26 cellular contexts compared by ENCODE assay signal in the genomic region with DNA sequence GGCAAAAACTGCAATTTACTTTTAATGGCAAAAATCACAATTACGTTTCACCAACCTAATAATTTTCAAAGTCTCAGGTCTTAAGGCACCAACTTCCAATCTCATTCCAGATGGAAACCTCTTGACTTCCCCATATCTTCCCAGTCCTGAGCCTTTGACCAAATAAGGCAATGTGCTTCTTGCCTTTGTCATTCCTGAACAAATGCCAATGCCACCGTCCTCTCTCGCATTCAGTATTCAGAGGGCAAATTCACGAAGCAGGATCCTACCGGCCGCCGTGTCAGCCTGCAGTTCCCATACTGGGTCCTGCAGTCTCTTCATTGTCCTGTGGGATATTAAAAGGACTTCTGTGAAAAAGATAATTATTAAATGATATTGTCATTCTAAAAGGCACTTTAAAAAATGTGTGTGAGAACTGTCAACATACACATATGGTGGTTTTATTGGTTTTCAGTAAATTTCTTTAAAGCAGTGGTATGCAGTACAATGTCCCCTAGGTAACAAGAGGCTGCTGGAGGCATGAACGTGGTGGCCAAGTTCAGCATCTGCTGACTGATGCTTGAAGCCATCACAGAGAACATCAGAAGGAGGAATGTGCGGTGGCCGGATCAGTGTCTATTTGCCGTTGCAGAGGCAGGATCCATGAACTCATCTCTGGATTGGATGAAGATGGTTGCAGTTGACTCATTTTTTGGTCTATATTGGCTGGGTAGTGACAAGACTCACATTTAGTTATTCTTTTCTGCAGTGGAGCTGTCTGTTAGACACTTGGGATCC.
"Had no signal": no experiment of that assay in that cellular context is flagged by ENCODE, and none has a peak within 500 bp of the region (broad histone marks: within the 10 kb centered on the region; RNA-seq: fewer than 3 reads in every experiment).

No MANE protein-coding gene starts in this region.

- H3K9me3 ChIP-seq: lower lobe of right lung, tibial artery had no signal

- H3K27ac Mint-ChIP-seq: activated B cell treated with CpG ODN at 0.5 μM for 24 hours; activated CD4-positive, alpha-beta T cell treated with anti-CD3 and anti-CD28 coated beads for 36 hours; activated naive CD4-positive, alpha-beta T cell treated with anti-CD3 and anti-CD28 coated beads, Interleukin-2, amount 50 U/mL, for 72 hours; activated T-cell treated with anti-CD3 and anti-CD28 coated beads, Interleukin-2, amount 50 U/mL, for 24 hours; activated T-helper 17 cell treated with anti-CD3 and anti-CD28 coated beads, Interleukin-2, amount 50 U/mL, for 72 hours; brain; naive thymus-derived CD8-positive, alpha-beta T cell; neural progenitor cell; progenitor cell of endocrine pancreas; stimulated activated naive CD8-positive, alpha-beta T cell treated with anti-CD3 and anti-CD28 coated beads, Interleukin-15, Interleukin-2, amounts not matched to agents 100 ng/mL and 50 ng/mL, for 24 hours had no signal

- ATAC-seq: activated CD4-positive, alpha-beta T cell treated with anti-CD3 and anti-CD28 coated beads for 36 hours; activated naive CD4-positive, alpha-beta T cell treated with anti-CD3 and anti-CD28 coated beads, Interleukin-2, amount 50 U/mL, for 72 hours; activated T-helper 17 cell treated with anti-CD3 and anti-CD28 coated beads, Interleukin-2, amount 50 U/mL, for 72 hours; lower lobe of right lung; naive thymus-derived CD8-positive, alpha-beta T cell had no signal

- H3K4me2 ChIP-seq: neural progenitor cell had no signal

- H3K27ac ChIP-seq: lower lobe of right lung, neural progenitor cell, tibial artery had no signal

- H3K36me3 Mint-ChIP-seq: activated naive CD4-positive, alpha-beta T cell treated with anti-CD3 and anti-CD28 coated beads, Interleukin-2, amount 50 U/mL, for 72 hours; brain; neural progenitor cell had no signal

- H3K27me3 ChIP-seq: neural progenitor cell, tibial artery had no signal

- DNase-seq: activated B cell treated with CpG ODN at 0.5 μM for 24 hours; activated CD4-positive, alpha-beta T cell treated with anti-CD3 and anti-CD28 coated beads for 36 hours; activated CD4-positive, alpha-beta T cell treated with anti-CD3 and anti-CD28 coated beads, Interleukin-2, amount 50 U/mL, for 4 hours; activated CD8-positive, alpha-beta memory T cell treated with anti-CD3 and anti-CD28 coated beads for 24 hours; activated CD8-positive, alpha-beta memory T cell treated with anti-CD3 and anti-CD28 coated beads, Interleukin-2, amount 50 U/mL, for 4 hours; activated T-cell treated with anti-CD3 and anti-CD28 coated beads, Interleukin-2, amount 50 U/mL, for 24 hours; aorta; caudate nucleus; dermis blood vessel endothelial cell; effector memory CD4-positive, alpha-beta T cell; foreskin melanocyte; lower lobe of right lung; naive thymus-derived CD8-positive, alpha-beta T cell; retina; stimulated activated CD4-positive, alpha-beta T cell treated with anti-CD3 and anti-CD28 coated beads, Interleukin-12 subunit alpha, Interleukin-12 subunit beta, amount 100 ng/mL, for 4 hours; stimulated activated CD4-positive, alpha-beta T cell treated with anti-CD3 and anti-CD28 coated beads, Interleukin-4, amount 100 ng/mL, for 4 hours; substantia nigra; T-helper 9 cell; tibial artery had no signal

- H3K9ac ChIP-seq: neural progenitor cell had no signal

- H3K4me1 ChIP-seq: lower lobe of right lung, neural progenitor cell, tibial artery had no signal

- H3K4me1 Mint-ChIP-seq: activated B cell treated with CpG ODN at 0.5 μM for 24 hours; activated CD4-positive, alpha-beta T cell treated with anti-CD3 and anti-CD28 coated beads for 36 hours; activated T-helper 17 cell treated with anti-CD3 and anti-CD28 coated beads, Interleukin-2, amount 50 U/mL, for 72 hours; brain; naive thymus-derived CD8-positive, alpha-beta T cell; neural progenitor cell had no signal

- H2AFZ ChIP-seq: neural progenitor cell had no signal

- H3K4me3 Mint-ChIP-seq: activated B cell treated with CpG ODN at 0.5 μM for 24 hours; activated CD4-positive, alpha-beta T cell treated with anti-CD3 and anti-CD28 coated beads for 36 hours; activated T-cell treated with anti-CD3 and anti-CD28 coated beads, Interleukin-2, amount 50 U/mL, for 24 hours; activated T-helper 17 cell treated with anti-CD3 and anti-CD28 coated beads, Interleukin-2, amount 50 U/mL, for 72 hours; brain; naive thymus-derived CD8-positive, alpha-beta T cell; neural progenitor cell; stimulated activated naive CD8-positive, alpha-beta T cell treated with anti-CD3 and anti-CD28 coated beads, Interleukin-15, Interleukin-2, amounts not matched to agents 100 ng/mL and 50 ng/mL, for 24 hours had no signal

- H3K36me3 ChIP-seq: lower lobe of right lung, neural progenitor cell, tibial artery had no signal

- H3K4me3 ChIP-seq: lower lobe of right lung, neural progenitor cell, tibial artery had no signal

- FAIRE-seq: keratinocyte had no signal

- H3K9me3 Mint-ChIP-seq: neural progenitor cell; stimulated activated naive CD8-positive, alpha-beta T cell treated with anti-CD3 and anti-CD28 coated beads, Interleukin-15, Interleukin-2, amounts not matched to agents 100 ng/mL and 50 ng/mL, for 24 hours had no signal
